In the genomic region with DNA sequence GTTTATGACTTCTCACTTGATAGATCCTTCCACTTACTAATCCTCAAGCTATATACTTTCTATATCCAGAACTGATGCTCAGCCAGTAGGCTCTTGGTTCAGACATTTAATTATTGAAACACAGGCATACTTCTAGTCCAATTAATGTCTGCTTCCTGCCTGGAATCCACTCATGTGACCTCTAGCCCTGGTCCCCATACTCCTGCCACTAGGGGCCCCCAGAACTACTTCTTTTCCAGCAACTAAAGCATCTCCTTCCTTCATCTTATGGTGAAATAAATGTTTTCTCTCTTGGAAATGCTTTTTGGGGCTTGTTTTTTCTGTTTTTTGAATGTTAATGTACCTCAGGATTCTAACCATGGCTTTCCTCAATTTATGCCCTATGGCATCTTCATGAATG, we compare ENCODE assay signal across 13 cellular contexts.
DNase-seq lines count a peak whose midpoint lies in the region; TF ChIP-seq lines count a peak whose summit lies in the region.
"Had no signal": no experiment of that assay in that cellular context is flagged by ENCODE, and none has a peak within 500 bp of the region (broad histone marks: within the 10 kb centered on the region; RNA-seq: fewer than 3 reads in every experiment).

No MANE protein-coding gene starts in this region.

- no peaks in the 10 kb centered on the region for H3K27me3 ChIP-seq in AG04450 (ENCODE audit: control insufficient read depth, insufficient read depth, low read length)

- CTCF ChIA-PET in AG04450 (lab: Charles Lee), result interaction anchor here (0.6 to 0.7 kb wide), 2 partner anchors 555 to 562 kb away, joined by 3 read pairs; no protein-coding TSS in a partner anchor

- H3K4me3 ChIP-seq in AG04450 (ENCODE audit: low read depth, low read length), result no peak overlapping the region
- no peak overlapping the region for H3K4me3 ChIP-seq in fibroblast of the aortic adventitia (ENCODE audit: low read depth, low read length)

- no peak for DNase-seq in AG04450 (ENCODE audit: low read depth, low spot score)
- peak; percentile 10 for DNase-seq in OCI-M1 (lab: John Stamatoyannopoulos, UW)
- DNase-seq in fibroblast of the aortic adventitia (ENCODE audit: low read depth), result peak; percentile 4
- no peak for DNase-seq in cortex of kidney (lab: John Stamatoyannopoulos, UW)
- DNase-seq in superior temporal gyrus (ENCODE audit: extremely low spot score), result no peak
- no peak for DNase-seq in activated naive CD4-positive, alpha-beta T cell (lab: John Stamatoyannopoulos, UW)
- no peak for DNase-seq in activated CD4-positive, alpha-beta T cell treated with anti-CD3 and anti-CD28 coated beads for 4 hours
- DNase-seq: activated CD4-positive, alpha-beta T cell treated with anti-CD3 and anti-CD28 coated beads, Interleukin-2, amount 50 U/mL, for 1 hour; NCI-H187; stimulated activated CD4-positive, alpha-beta T cell treated with anti-CD3 and anti-CD28 coated beads, Interleukin-4, amount 100 ng/mL, for 1 hour; stimulated activated naive CD8-positive, alpha-beta T cell treated with anti-CD3 and anti-CD28 coated beads, Interleukin-15, Interleukin-2, amounts not matched to agents 100 U/mL and 50 U/mL, for 24 hours; T-cell had no signal

- TF ChIP-seq CTCF in AG04450 (IDR thresholded peaks at IDR 0.05; ENCODE audit: low read depth, low read length) (peak; percentile 21; the same call in 1 of the 2 replicates), GM12872 (IDR thresholded peaks at IDR 0.05; ENCODE audit: insufficient read depth, low read depth, low read length) (peak; percentile 23; the same call in 1 of the 3 replicates), fibroblast of the aortic adventitia (IDR thresholded peaks at IDR 0.05; ENCODE audit: insufficient read depth, low read length) (peak; percentile 15)

- POLR2A ChIA-PET in AG04450 (lab: Yijun Ruan, JAX), result interaction anchor here (0.5 kb wide), 1 partner anchor 1256 kb away, joined by 3 read pairs; no protein-coding TSS in a partner anchor

- no peak overlapping the region for H3K27ac ChIP-seq in AG04450 (ENCODE audit: low read depth, low read length)

- H3K9me3 ChIP-seq in AG04450 (ENCODE audit: control insufficient read depth, insufficient read depth, low read length), result no peaks in the 10 kb centered on the region

Comparison
In these comparisons a context has a peak if more than half of its experiments do, and no peak if none do; other contexts are left out.
1. DNase-seq: peak in OCI-M1 (single experiment) and fibroblast of the aortic adventitia (single experiment); none in AG04450 (single experiment), cortex of kidney (single experiment), superior temporal gyrus (single experiment), activated naive CD4-positive, alpha-beta T cell (0 of 4) and activated CD4-positive, alpha-beta T cell treated with anti-CD3 and anti-CD28 coated beads for 4 hours (0 of 2).
2. Peak in every context shown above with its lines, with median percentiles within 50 percentile points of each other: CTCF ChIP-seq.